21 cellular contexts compared by ENCODE assay signal in the genomic region with DNA sequence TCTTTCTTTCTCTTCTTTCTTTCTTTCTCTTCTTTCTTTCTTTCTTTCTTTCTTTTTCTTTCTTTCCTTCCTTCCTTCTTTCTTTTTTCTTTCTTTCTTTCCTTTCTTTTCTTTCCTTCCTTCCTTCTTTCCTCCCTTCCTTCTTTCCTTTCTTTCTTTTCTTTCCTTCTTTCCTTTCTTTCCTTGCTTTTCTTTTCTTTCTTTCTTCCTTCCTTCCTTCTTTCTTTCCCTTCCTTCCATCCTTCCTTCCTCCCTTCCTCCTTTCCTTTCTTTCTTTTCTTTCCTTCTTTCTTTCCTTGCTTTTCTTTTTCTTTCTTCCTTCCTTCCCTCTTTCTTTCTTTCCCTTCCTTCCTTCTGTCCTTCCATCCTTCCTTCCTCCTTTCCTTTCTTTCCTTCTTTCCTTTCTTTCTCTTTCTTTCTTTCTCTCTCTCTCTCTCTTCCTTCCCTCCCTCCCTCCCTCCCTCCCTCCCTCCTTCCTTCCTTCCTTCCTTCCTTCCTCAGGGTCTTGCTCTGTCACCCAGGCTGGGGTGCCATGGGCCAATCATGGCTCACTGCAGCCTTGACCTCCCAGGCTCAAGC. TPM values are rescaled to one million over a fixed set of nuclear protein-coding genes. Genes with fewer than 3 reads are reported as not detected.
"Had no signal": no experiment of that assay in that cellular context is flagged by ENCODE, and none has a peak within 500 bp of the region (broad histone marks: within the 10 kb centered on the region; RNA-seq: fewer than 3 reads in every experiment).

No MANE protein-coding gene starts in this region.

- H3K27me3 Mint-ChIP-seq: activated naive CD4-positive, alpha-beta T cell treated with anti-CD3 and anti-CD28 coated beads, Interleukin-2, amount 50 U/mL, for 24 hours; dendritic cell treated with granulocyte-macrophage colony-stimulating factor and Interleukin-4, amounts not matched to agents 40 ng/mL and 50 ng/mL, for 4 days had no signal

- H3K4me3 Mint-ChIP-seq: activated naive CD4-positive, alpha-beta T cell treated with anti-CD3 and anti-CD28 coated beads, Interleukin-2, amount 50 U/mL, for 24 hours; dendritic cell treated with granulocyte-macrophage colony-stimulating factor and Interleukin-4, amounts not matched to agents 40 ng/mL and 50 ng/mL, for 4 days; naive thymus-derived CD4-positive, alpha-beta T cell; stimulated activated naive B cell treated with anti-CD40 and anti-IgM and Interleukin-4, amounts not matched to agents 10 μg/mL and 1 μg/mL and 100 μg/mL, for 72 hours had no signal

- ATAC-seq: naive thymus-derived CD4-positive, alpha-beta T cell; stimulated activated naive B cell treated with anti-CD40 and anti-IgM and Interleukin-4, amounts not matched to agents 10 μg/mL and 1 μg/mL and 100 μg/mL, for 72 hours had no signal

- H3K27ac Mint-ChIP-seq: dendritic cell treated with granulocyte-macrophage colony-stimulating factor and Interleukin-4, amounts not matched to agents 40 ng/mL and 50 ng/mL, for 4 days; naive thymus-derived CD4-positive, alpha-beta T cell; stimulated activated naive B cell treated with anti-CD40 and anti-IgM and Interleukin-4, amounts not matched to agents 10 μg/mL and 1 μg/mL and 100 μg/mL, for 72 hours had no signal

- DNase-seq: activated CD4-positive, alpha-beta T cell treated with anti-CD3 and anti-CD28 coated beads for 1 hour; activated gamma-delta T cell; effector memory CD4-positive, alpha-beta T cell; hypothalamus; islet precursor cell; naive thymus-derived CD4-positive, alpha-beta T cell; stimulated activated CD4-positive, alpha-beta T cell treated with anti-CD3 and anti-CD28 coated beads, Interleukin-4, amount 100 ng/mL, for 4 hours; stimulated activated naive B cell treated with anti-CD40 and anti-IgM and Interleukin-4, amounts not matched to agents 10 μg/mL and 1 μg/mL and 100 μg/mL, for 72 hours; SW 1271; T-helper 2 cell; upper lobe of left lung had no signal

- H3K9me3 ChIP-seq: adrenal gland, suprapubic skin, upper lobe of left lung had no signal

- H3K4me3 ChIP-seq: adrenal gland, suprapubic skin, upper lobe of left lung had no signal

- H3K27me3 ChIP-seq: adrenal gland, suprapubic skin, upper lobe of left lung had no signal

- H3K36me3 ChIP-seq: adrenal gland, suprapubic skin, upper lobe of left lung had no signal

- H3K27ac ChIP-seq: adrenal gland, suprapubic skin, VCaP had no signal

- H3K9me3 Mint-ChIP-seq: activated naive CD4-positive, alpha-beta T cell treated with anti-CD3 and anti-CD28 coated beads, Interleukin-2, amount 50 U/mL, for 24 hours; dendritic cell treated with granulocyte-macrophage colony-stimulating factor and Interleukin-4, amounts not matched to agents 40 ng/mL and 50 ng/mL, for 4 days had no signal

- H3K36me3 Mint-ChIP-seq: activated naive CD4-positive, alpha-beta T cell treated with anti-CD3 and anti-CD28 coated beads, Interleukin-2, amount 50 U/mL, for 24 hours; stimulated activated naive B cell treated with anti-CD40 and anti-IgM and Interleukin-4, amounts not matched to agents 10 μg/mL and 1 μg/mL and 100 μg/mL, for 72 hours had no signal

- H3K4me1 Mint-ChIP-seq: activated naive CD4-positive, alpha-beta T cell treated with anti-CD3 and anti-CD28 coated beads, Interleukin-2, amount 50 U/mL, for 24 hours; naive thymus-derived CD4-positive, alpha-beta T cell; stimulated activated naive B cell treated with anti-CD40 and anti-IgM and Interleukin-4, amounts not matched to agents 10 μg/mL and 1 μg/mL and 100 μg/mL, for 72 hours had no signal

RNA-seq across cellular contexts. Expression of a gene that starts 13.6 kb away (rescaled TPM):
- total RNA-seq: activated CD8-positive, alpha-beta memory T cell treated with anti-CD3 and anti-CD28 coated beads for 36 hours; endothelial cell of umbilical vein; fibroblast of villous mesenchyme; mononuclear cell; naive thymus-derived CD4-positive, alpha-beta T cell; SK-MEL-5 had no signal
- polyA plus RNA-seq: endothelial cell of umbilical vein; naive thymus-derived CD4-positive, alpha-beta T cell had no signal
